8 cellular contexts compared by ENCODE assay signal in genomic region chr18:67515987-67516431, GRCh38. TPM values are rescaled to one million over a fixed set of nuclear protein-coding genes. Genes with fewer than 3 reads are reported as not detected.
A peak's percentile ranks its signal among the peaks of the same experiment; 100 is the strongest.
DNase-seq lines count a peak whose midpoint lies in the region; ATAC-seq lines count a peak whose summit lies in the region.

No MANE protein-coding gene starts in this region.

- peak; percentile 36 for DNase-seq in SKM-1 treated with dmso at 0.1 percent for 144 hours (lab: John Stamatoyannopoulos, UW; ENCODE audit: unreplicated experiment)
- DNase-seq in SKM-1 (lab: John Stamatoyannopoulos, UW; ENCODE audit: unreplicated experiment): no peak
- peak; percentile 73 for DNase-seq in NCI-H2171 treated with DMSO at 0.1 percent for 48 hours (lab: John Stamatoyannopoulos, UW)
- peak; percentile 48 for DNase-seq in activated CD4-positive, alpha-beta T cell treated with anti-CD3 and anti-CD28 coated beads, Interleukin-2, amount 50 U/mL, for 1 hour
- peak; percentile 54 for DNase-seq in cortex of kidney (lab: John Stamatoyannopoulos, UW)
- peak; percentile 74 to 89 for DNase-seq in left colon
- peak; percentile 28 to 36 for DNase-seq in stimulated activated CD4-positive, alpha-beta T cell treated with anti-CD3 and anti-CD28 coated beads, Interleukin-1b, Interleukin-23, amount 100 ng/mL, for 4 hours (ENCODE audit: low read depth in 2 of 2)

- intact Hi-C loops in left colon (cut with DNase I, micrococcal nuclease): no loop called here

- ATAC-seq in HG03060 (IDR thresholded peaks at IDR 0.05; ENCODE audit: low read depth, unreplicated experiment) (peak; percentile 25), left colon (peak; percentile 73)

RNA-seq across cellular contexts. Expression of gene DSEL, which starts 0.5 kb away (rescaled TPM):
- 1 to 10 TPM in 1 of 2 donors, under 1 TPM in 1; 0.76 to 2.2 TPM for total RNA-seq in left colon
